12 cellular contexts compared by ENCODE assay signal in genomic region chr2:191311627-191312026, GRCh38.
DNase-seq lines count a peak whose midpoint lies in the region; ATAC-seq and TF ChIP-seq lines count a peak whose summit lies in the region.
"Had no signal": no experiment of that assay in that cellular context is flagged by ENCODE, and none has a peak within 500 bp of the region (broad histone marks: within the 10 kb centered on the region; RNA-seq: fewer than 3 reads in every experiment).

No MANE protein-coding gene starts in this region.

- H3K27ac ChIP-seq in brain microvascular endothelial cell = no peak overlapping the region

- H3K4me3 ChIP-seq in brain microvascular endothelial cell (ENCODE audit: low read depth, low read length) = no peak overlapping the region

- no peaks in the 10 kb centered on the region for H3K27me3 ChIP-seq in brain microvascular endothelial cell (replicated peaks)

- ATAC-seq in left colon (peak; percentile 100), GM21367 (IDR thresholded peaks at IDR 0.05; ENCODE audit: unreplicated experiment) (no peak), HG02763 (IDR thresholded peaks at IDR 0.05; ENCODE audit: unreplicated experiment) (no peak)
- ATAC-seq: effector memory CD8-positive, alpha-beta T cell had no signal

- intact Hi-C loops in left colon (cut with DNase I, micrococcal nuclease) = no loop called here

- TF ChIP-seq CTCF in brain microvascular endothelial cell (IDR thresholded peaks at IDR 0.05; ENCODE audit: low read depth, low read length, missing control alignments) = no peak

- H3K36me3 ChIP-seq in brain microvascular endothelial cell (replicated peaks) = no peaks in the 10 kb centered on the region

- peak; percentile 24 for DNase-seq in AG08396 (ENCODE audit: low spot score)
- peak; percentile 30 for DNase-seq in HuH-7 (ENCODE audit: low spot score)
- DNase-seq in brain microvascular endothelial cell = peak; percentile 41
- DNase-seq in left colon = no peak
- DNase-seq in NCI-H510A (lab: John Stamatoyannopoulos, UW) = no peak
- DNase-seq in dedifferentiated amniotic fluid mesenchymal stem cell (ENCODE audit: extremely low spot score) = no peak
- DNase-seq: activated gamma-delta T cell; C1 segment of cervical spinal cord; effector memory CD8-positive, alpha-beta T cell; NCI-H1417 had no signal

- in situ Hi-C loops in brain microvascular endothelial cell (cut with HindIII; ENCODE audit: low pct_ligation_motif_present, low sequenced_read_pairs) = no loop called here

Comparison
In these comparisons a context has a peak if more than half of its experiments do, and no peak if none do; other contexts are left out.
1. DNase-seq: peak in AG08396 (single experiment), HuH-7 (single experiment) and brain microvascular endothelial cell (single experiment); none in left colon (0 of 2), NCI-H510A (single experiment) and dedifferentiated amniotic fluid mesenchymal stem cell (single experiment).